ENCODE assay signal across 19 cellular contexts in genomic region chr15:52822475-52822874, GRCh38. TPM values are rescaled to one million over a fixed set of nuclear protein-coding genes. Genes with fewer than 3 reads are reported as not detected.
DNase-seq lines count a peak whose midpoint lies in the region; ATAC-seq, FAIRE-seq and TF ChIP-seq lines count a peak whose summit lies in the region.
"Had no signal": no experiment of that assay in that cellular context is flagged by ENCODE, and none has a peak within 500 bp of the region (broad histone marks: within the 10 kb centered on the region; RNA-seq: fewer than 3 reads in every experiment).

No MANE protein-coding gene starts in this region.

- peak; percentile 11 for DNase-seq in HT1080 (ENCODE audit: low read depth)
- DNase-seq in bronchial epithelial cell (ENCODE audit: low read depth) = peak; percentile 64
- peak; percentile 51 for DNase-seq in lower lobe of right lung
- DNase-seq in NCI-H2227 treated with DMSO at 0.1 percent for 48 hours (lab: John Stamatoyannopoulos, UW) = no peak
- no peak for DNase-seq in thyroid gland
- DNase-seq: BE2C; CD4-positive, alpha-beta memory T cell; DMS79; EL; HCEC 1CT; IMR-90 had no signal

- TF ChIP-seq CTCF in bronchial epithelial cell (IDR thresholded peaks at IDR 0.05; ENCODE audit: insufficient read depth, low read length, severe bottlenecking) (no peak), lower lobe of right lung (IDR thresholded peaks at IDR 0.05) (no peak), thyroid gland (IDR thresholded peaks at IDR 0.05) (no peak)

- no peak overlapping the region for H3K27ac ChIP-seq in lower lobe of right lung
- H3K27ac ChIP-seq in thyroid gland = no peak overlapping the region
- H3K27ac ChIP-seq: A549, C4-2B had no signal

- H3K27me3 ChIP-seq in bronchial epithelial cell (ENCODE audit: control insufficient read depth, insufficient read depth, low read length) = no peaks in the 10 kb centered on the region
- H3K27me3 ChIP-seq in lower lobe of right lung (ENCODE audit: low read depth) = peaks cover 18% of the 10 kb centered on the region
- H3K27me3 ChIP-seq in thyroid gland = peaks cover 9% of the 10 kb centered on the region

- no peaks in the 10 kb centered on the region for H3K36me3 ChIP-seq in bronchial epithelial cell (ENCODE audit: control insufficient read depth, insufficient read depth, low read length)
- no peaks in the 10 kb centered on the region for H3K36me3 ChIP-seq in lower lobe of right lung
- no peaks in the 10 kb centered on the region for H3K36me3 ChIP-seq in thyroid gland
- H3K36me3 ChIP-seq: BE2C had no signal

- intact Hi-C loops in lower lobe of right lung (cut with DNase I) = no loop called here
- intact Hi-C loops in thyroid gland (cut with DNase I) = no loop called here

- TF ChIP-seq POLR2A in thyroid gland (IDR thresholded peaks at IDR 0.05) = no peak

- H3K4me3 ChIP-seq in bronchial epithelial cell (ENCODE audit: low read depth, low read length) (no peak overlapping the region), lower lobe of right lung (no peak overlapping the region), thyroid gland (replicated peaks in 1 of 3) (no peak overlapping the region)
- H3K4me3 ChIP-seq: A549 had no signal

- H3K4me1 ChIP-seq in lower lobe of right lung = no peaks in the 10 kb centered on the region
- no peaks in the 10 kb centered on the region for H3K4me1 ChIP-seq in thyroid gland
- H3K4me1 ChIP-seq: A549, BE2C had no signal

- 43 to 45% methylated on average over 2 of the region's 2 CpGs for WGBS in thyroid gland, 2 donors

- ATAC-seq in lower lobe of right lung = peak; percentile 61 to 74
- ATAC-seq in esophagus mucosa = no peak
- no peak for ATAC-seq in GM19455 (IDR thresholded peaks at IDR 0.05; ENCODE audit: unreplicated experiment)
- ATAC-seq: A549 had no signal

- H3K9me3 ChIP-seq in lower lobe of right lung (no peaks in the 10 kb centered on the region), thyroid gland (no peaks in the 10 kb centered on the region)
- H3K9me3 ChIP-seq: A549, BE2C had no signal

- FAIRE-seq in bronchial epithelial cell (lab: Jason Lieb, UNC) = no peak
- FAIRE-seq: A549, G401.6, GM12891, H1 had no signal

RNA-seq across cellular contexts. Expression of gene ONECUT1, which starts 32.3 kb away (rescaled TPM):
- not detected in 2 replicates for total RNA-seq in HT1080 (2014; rRNA removed; shearing (Covaris generic))
- 0.12 TPM in 1 of 2 replicates, not detected in the other for polyA plus RNA-seq in HT1080 (2015; cell fraction: cytosol; rRNA removed)
- not detected in 2 replicates for polyA plus RNA-seq in HT1080 (2015; cell fraction: nucleus; rRNA removed)
- total RNA-seq in bronchial epithelial cell (not detected in 2 replicates), lower lobe of right lung (not detected), esophagus mucosa (not detected), thyroid gland (not detected)
- total RNA-seq: CD4-positive, alpha-beta memory T cell; IMR-90 had no signal
- polyA plus RNA-seq: AG04450; CD4-positive, alpha-beta memory T cell; IMR-90 had no signal

Comparison
In these comparisons a context has a peak if more than half of its experiments do, and no peak if none do; other contexts are left out.
1. DNase-seq: peak in HT1080 (single experiment), bronchial epithelial cell (single experiment) and lower lobe of right lung (single experiment); none in NCI-H2227 treated with DMSO at 0.1 percent for 48 hours (single experiment) and thyroid gland (0 of 2).
2. ATAC-seq: peak in lower lobe of right lung (2 of 2); none in esophagus mucosa (single experiment) and GM19455 (single experiment).